13 cellular contexts compared by ENCODE assay signal in the genomic region with DNA sequence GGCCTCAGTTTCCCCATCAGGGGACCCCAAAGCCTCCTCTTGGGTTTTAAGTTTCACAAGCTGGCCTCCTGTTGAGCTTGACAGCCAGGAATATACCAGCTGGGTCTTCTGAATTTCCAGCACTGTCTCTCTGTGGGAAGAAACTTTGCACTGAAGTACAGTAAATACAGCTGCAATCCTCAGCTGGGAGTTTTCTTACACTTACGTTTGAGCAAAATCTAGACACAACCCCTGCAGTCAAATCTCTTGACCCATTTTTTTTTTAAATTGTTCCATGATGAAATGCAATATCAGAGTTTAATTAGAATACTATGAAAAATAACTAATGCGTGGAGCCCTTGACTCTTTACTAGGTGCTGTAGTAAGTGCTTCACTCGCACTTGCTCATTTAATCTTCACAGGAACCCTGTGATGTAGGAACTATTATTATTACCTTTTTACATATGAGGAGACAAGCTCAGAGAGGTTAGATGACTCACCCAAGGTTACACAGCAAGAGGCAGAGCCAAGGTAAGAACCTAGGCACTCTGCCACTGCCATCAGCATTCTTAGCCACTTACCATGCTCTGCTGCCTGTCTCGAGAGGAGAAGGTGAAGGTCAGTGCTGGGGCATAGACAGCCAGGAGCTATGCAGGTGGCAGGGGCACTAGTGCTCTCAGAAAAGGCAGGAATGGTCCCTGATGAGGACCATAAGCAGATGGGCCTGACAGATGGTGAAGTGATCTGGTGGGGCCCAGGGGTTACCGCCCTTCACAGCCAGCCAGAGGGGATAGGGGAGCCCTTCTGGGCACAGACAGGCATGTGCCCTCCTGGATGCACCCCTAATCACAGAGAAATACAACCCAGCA. TPM values are rescaled to one million over a fixed set of nuclear protein-coding genes. Genes with fewer than 3 reads are reported as not detected.
DNase-seq lines count a peak whose midpoint lies in the region; TF ChIP-seq lines count a peak whose summit lies in the region.
"Had no signal": no experiment of that assay in that cellular context is flagged by ENCODE, and none has a peak within 500 bp of the region (broad histone marks: within the 10 kb centered on the region; RNA-seq: fewer than 3 reads in every experiment).

No MANE protein-coding gene starts in this region.

- no peak for TF ChIP-seq CTCF in right atrium auricular region (IDR thresholded peaks at IDR 0.05)

- no peaks in the 10 kb centered on the region for H3K9me3 ChIP-seq in right atrium auricular region

- no peak overlapping the region for H3K27ac Mint-ChIP-seq in activated CD4-positive, alpha-beta T cell treated with anti-CD3 and anti-CD28 coated beads, Interleukin-2, amount 10 ng/mL, durations not matched to agents 24 days and 14 days

- DNase-seq in HT1080 (ENCODE audit: low read depth) (peak; percentile 39), right atrium auricular region (ENCODE audit: low spot score) (no peak), smooth muscle cell of the brain vasculature (ENCODE audit: low read depth, low spot score) (peak; percentile 86), activated T-cell treated with anti-CD3 and anti-CD28 coated beads for 4 hours (no peak), NCI-H128 (lab: John Stamatoyannopoulos, UW; ENCODE audit: unreplicated experiment) (no peak), AG08396 (ENCODE audit: low spot score) (no peak)
- no peak for DNase-seq in activated CD4-positive, alpha-beta T cell treated with anti-CD3 and anti-CD28 coated beads, Interleukin-2, amount 10 ng/mL, durations not matched to agents 24 days and 14 days
- DNase-seq: central memory CD4-positive, alpha-beta T cell; KBM-7; NCI-H345; stimulated activated CD4-positive, alpha-beta T cell treated with anti-CD3 and anti-CD28 coated beads, Interleukin-1b, Interleukin-23, amount 100 ng/mL, for 48 hours; SW 1271 had no signal

- peaks cover 3% of the 10 kb centered on the region for H3K4me1 Mint-ChIP-seq in activated CD4-positive, alpha-beta T cell treated with anti-CD3 and anti-CD28 coated beads, Interleukin-2, amount 10 ng/mL, durations not matched to agents 24 days and 14 days

- H3K4me1 ChIP-seq in right atrium auricular region, result peaks cover 0 to 70% of the 10 kb centered on the region in 2 donors

- intact Hi-C loops in activated CD4-positive, alpha-beta T cell treated with anti-CD3 and anti-CD28 coated beads, Interleukin-2, amount 10 ng/mL, durations not matched to agents 24 days and 14 days (cut with micrococcal nuclease), result loop anchor here (5.0 kb wide), 1 partner anchor 133 kb away; no protein-coding TSS in a partner anchor

- H3K27me3 Mint-ChIP-seq in activated CD4-positive, alpha-beta T cell treated with anti-CD3 and anti-CD28 coated beads, Interleukin-2, amount 10 ng/mL, durations not matched to agents 24 days and 14 days, result peaks cover 5% of the 10 kb centered on the region

- no peaks in the 10 kb centered on the region for H3K36me3 Mint-ChIP-seq in activated CD4-positive, alpha-beta T cell treated with anti-CD3 and anti-CD28 coated beads, Interleukin-2, amount 10 ng/mL, durations not matched to agents 24 days and 14 days (ENCODE audit: low read depth)

- no peaks in the 10 kb centered on the region for H3K9me3 Mint-ChIP-seq in activated CD4-positive, alpha-beta T cell treated with anti-CD3 and anti-CD28 coated beads, Interleukin-2, amount 10 ng/mL, durations not matched to agents 24 days and 14 days

- H3K27ac ChIP-seq in angular gyrus (ENCODE audit: low read depth, low read length), result peak overlapping the region; percentile 0
- peak overlapping the region; percentile 88 to 90 for H3K27ac ChIP-seq in right atrium auricular region

- no peaks in the 10 kb centered on the region for H3K36me3 ChIP-seq in right atrium auricular region

- no peak overlapping the region for H3K4me3 Mint-ChIP-seq in activated CD4-positive, alpha-beta T cell treated with anti-CD3 and anti-CD28 coated beads, Interleukin-2, amount 10 ng/mL, durations not matched to agents 24 days and 14 days

- H3K4me3 ChIP-seq in right atrium auricular region, result no peak overlapping the region

- no peaks in the 10 kb centered on the region for H3K27me3 ChIP-seq in right atrium auricular region

RNA-seq across cellular contexts. Expression of gene ABTB1, which starts 26.6 kb away (rescaled TPM):
- 6.6 and 16.8 TPM in 2 replicates for total RNA-seq in HT1080 (2014; rRNA removed; shearing (Covaris generic))
- polyA plus RNA-seq in HT1080 (2015; cell fraction: cytosol; rRNA removed), result 28.9 and 31.7 TPM in 2 replicates
- 137 and 138 TPM in 2 replicates for polyA plus RNA-seq in HT1080 (2015; cell fraction: nucleus; rRNA removed)
- 10 to 100 TPM; 14.9 to 16.9 TPM for total RNA-seq in right atrium auricular region
- total RNA-seq in activated CD4-positive, alpha-beta T cell treated with anti-CD3 and anti-CD28 coated beads, Interleukin-2, amount 10 ng/mL, durations not matched to agents 24 days and 14 days, result 6.9 and 8.0 TPM in 2 replicates

Comparison
In these comparisons a context has a peak if more than half of its experiments do, and no peak if none do; other contexts are left out.
1. DNase-seq: peak in HT1080 (single experiment) and smooth muscle cell of the brain vasculature (single experiment); none in right atrium auricular region (single experiment), activated T-cell treated with anti-CD3 and anti-CD28 coated beads for 4 hours (single experiment), NCI-H128 (single experiment), activated CD4-positive, alpha-beta T cell treated with anti-CD3 and anti-CD28 coated beads, Interleukin-2, amount 10 ng/mL, durations not matched to agents 24 days and 14 days (single experiment) and AG08396 (single experiment).